ENCODE assay signal across 2 cellular contexts in genomic region chr17:80676564-80676963, GRCh38.
A peak's percentile ranks its signal among the peaks of the same experiment; 100 is the strongest.
TF ChIP-seq lines count a peak whose summit lies in the region.

No MANE protein-coding gene starts in this region.

TF ChIP-seq in HepG2, 621 proteins besides CTCF, POLR2A, EP300 and RAD21 (continues in another document):
- TF ChIP-seq ZNF687 (CRISPR knock-in tag; IDR thresholded peaks at IDR 0.05): peak; percentile 31; the same call in 1 of the 2 replicates
- no peak for TF ChIP-seq ZNF616 (CRISPR knock-in tag; IDR thresholded peaks at IDR 0.05; ENCODE audit: low read depth)
- TF ChIP-seq FOXO4 (CRISPR knock-in tag; conservative IDR thresholded peaks at IDR 0.05): 0 out of 2 replicates have a peak, but pooled peaks have one; percentile 52
- TF ChIP-seq ZNF891 (CRISPR knock-in tag; IDR thresholded peaks at IDR 0.05): 0 out of 2 replicates have a peak, but pooled peaks have one; percentile 36
- TF ChIP-seq CSRNP1 (CRISPR knock-in tag; IDR thresholded peaks at IDR 0.05): no peak
- TF ChIP-seq MYPOP (CRISPR knock-in tag; IDR thresholded peaks at IDR 0.05): no peak
- no peak for TF ChIP-seq BORCS8-MEF2B (CRISPR knock-in tag; IDR thresholded peaks at IDR 0.05)
- TF ChIP-seq ZNF101 (CRISPR knock-in tag; IDR thresholded peaks at IDR 0.05; ENCODE audit: borderline replicate concordance, low read depth): no peak
- TF ChIP-seq JARID2 (CRISPR knock-in tag; IDR thresholded peaks at IDR 0.05; ENCODE audit: insufficient replicate concordance): no peak
- TF ChIP-seq ATF7-NPFF (CRISPR knock-in tag; IDR thresholded peaks at IDR 0.05; ENCODE audit: low read depth): no peak
- TF ChIP-seq HMGXB3 (CRISPR knock-in tag; IDR thresholded peaks at IDR 0.05; ENCODE audit: borderline replicate concordance): no peak

TF ChIP-seq in WTC11, 78 proteins besides CTCF, POLR2A, EP300 and RAD21 (continued from another document):
- TF ChIP-seq ZBTB43 (CRISPR knock-in tag; IDR thresholded peaks at IDR 0.05) (no peak), E2F1 (CRISPR knock-in tag; IDR thresholded peaks at IDR 0.05) (no peak), MYBL2 (CRISPR knock-in tag; IDR thresholded peaks at IDR 0.05) (no peak), RORB (CRISPR knock-in tag; IDR thresholded peaks at IDR 0.05) (no peak), NR2C2 (CRISPR knock-in tag; IDR thresholded peaks at IDR 0.05) (no peak), ZNF263 (CRISPR knock-in tag; IDR thresholded peaks at IDR 0.05; ENCODE audit: low read depth) (no peak)
